In the genomic region with DNA sequence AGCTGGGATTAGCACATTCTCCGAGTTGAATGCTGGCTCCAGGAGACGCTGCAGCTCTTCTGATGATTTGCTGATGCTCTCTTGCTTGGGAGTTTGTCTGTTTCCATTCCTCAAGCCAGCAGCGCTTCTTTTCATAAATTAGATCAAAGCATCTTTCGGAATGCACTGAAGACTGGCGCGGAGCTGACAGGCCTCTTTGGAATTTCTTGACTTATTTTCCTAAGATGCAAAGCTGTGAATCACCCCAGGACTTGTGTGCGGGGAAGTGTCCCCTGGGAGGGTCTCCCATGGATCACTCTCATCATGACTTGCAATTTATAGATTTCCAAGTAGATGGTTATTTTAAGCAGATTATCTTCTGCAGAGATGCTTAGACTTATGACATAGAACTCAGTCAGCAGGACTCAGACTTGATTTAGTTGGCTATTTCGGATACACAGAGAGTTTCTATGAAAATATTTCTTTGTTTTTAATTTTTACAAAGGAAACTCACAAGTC, we compare ENCODE assay signal across 24 cellular contexts.
DNase-seq lines count a peak whose midpoint lies in the region; ATAC-seq, FAIRE-seq and TF ChIP-seq lines count a peak whose summit lies in the region.
"Had no signal": no experiment of that assay in that cellular context is flagged by ENCODE, and none has a peak within 500 bp of the region (broad histone marks: within the 10 kb centered on the region; RNA-seq: fewer than 3 reads in every experiment).

No MANE protein-coding gene starts in this region.

- no peak overlapping the region for H3K23ac ChIP-seq in IMR-90 (ENCODE audit: low read depth, low read length)
- no peak overlapping the region for H3K23ac ChIP-seq in H1 (ENCODE audit: insufficient read length)
- H3K23ac ChIP-seq in trophoblast cell (ENCODE audit: low read length) = no peak overlapping the region

- H3K36me3 Mint-ChIP-seq in HFFc6 (ENCODE audit: low read depth) = peaks cover 5% of the 10 kb centered on the region; the same call in 1 of the 2 replicates
- H3K36me3 Mint-ChIP-seq: CD4-positive, CD25-positive, alpha-beta regulatory T cell; CD8-positive, alpha-beta memory T cell had no signal

- H4K91ac ChIP-seq in IMR-90 (ENCODE audit: insufficient read depth, low read depth, low read length) (no peak overlapping the region), H1 (replicated peaks; ENCODE audit: insufficient read length, low read length) (no peak overlapping the region), trophoblast cell (ENCODE audit: low read depth, low read length) (no peak overlapping the region)

- H3K36me3 ChIP-seq in right atrium auricular region = no peaks in the 10 kb centered on the region
- H3K36me3 ChIP-seq in heart left ventricle = no peaks in the 10 kb centered on the region
- H3K36me3 ChIP-seq in IMR-90 (ENCODE audit: control insufficient read depth, insufficient read depth, low read length) = no peaks in the 10 kb centered on the region
- H3K36me3 ChIP-seq in H1 (ENCODE audit: control insufficient read depth in 2 of 4, insufficient read depth in 4 of 4, low read length in 3 of 4) = no peaks in the 10 kb centered on the region
- H3K36me3 ChIP-seq in trophoblast cell (ENCODE audit: control insufficient read depth in 1 of 2, insufficient read depth in 2 of 2, low read length in 2 of 2) = no peaks in the 10 kb centered on the region
- H3K36me3 ChIP-seq: BE2C had no signal

- H3K27me3 ChIP-seq in right atrium auricular region (no peaks in the 10 kb centered on the region), heart left ventricle (peaks cover 0 to 3% (median 0%) of the 10 kb centered on the region in 9 donors), IMR-90 (ENCODE audit: control insufficient read depth, insufficient read depth, low read length) (no peaks in the 10 kb centered on the region), H1 (replicated peaks in 1 of 4; ENCODE audit: control insufficient read depth in 3 of 4, extremely low read depth in 1 of 4, insufficient read depth in 3 of 4, low read length in 3 of 4) (no peaks in the 10 kb centered on the region), trophoblast cell (ENCODE audit: insufficient read depth, low read length) (peaks cover 2% of the 10 kb centered on the region)
- H3K27me3 ChIP-seq: BE2C had no signal

- H3K4me1 ChIP-seq in right atrium auricular region (no peaks in the 10 kb centered on the region), heart left ventricle (no peaks in the 10 kb centered on the region), IMR-90 (ENCODE audit: control insufficient read depth, insufficient read depth, low read length) (no peaks in the 10 kb centered on the region), H1 (replicated peaks in 1 of 4; ENCODE audit: control insufficient read depth in 3 of 4, insufficient read depth in 4 of 4, low read length in 3 of 4) (peaks cover 0 to 7% (median 1%) of the 10 kb centered on the region in 4 experiments; a peak in 3 of 7 replicates), trophoblast cell (ENCODE audit: control insufficient read depth in 1 of 2, insufficient read depth in 2 of 2, low read length in 2 of 2) (peaks cover 7% of the 10 kb centered on the region in 2 experiments)
- H3K4me1 ChIP-seq: BE2C had no signal

- H3K27ac ChIP-seq in right atrium auricular region (no peak overlapping the region), heart left ventricle (no peak overlapping the region), IMR-90 (ENCODE audit: insufficient read depth, low read length) (no peak overlapping the region), H1 (ENCODE audit: low read depth, low read length) (no peak overlapping the region), trophoblast cell (ENCODE audit: low read depth, low read length) (no peak overlapping the region)

- H2BK5ac ChIP-seq in IMR-90 (ENCODE audit: low read depth, low read length, poor library complexity, severe bottlenecking) = no peak overlapping the region
- no peak overlapping the region for H2BK5ac ChIP-seq in H1 (ENCODE audit: low read depth, low read length)
- H2BK5ac ChIP-seq in trophoblast cell (ENCODE audit: low read depth, low read length, poor library complexity) = no peak overlapping the region

- no peak overlapping the region for H2BK12ac ChIP-seq in H1 (ENCODE audit: low read depth, low read length)
- no peak overlapping the region for H2BK12ac ChIP-seq in trophoblast cell (ENCODE audit: low read length)

- no peak for ATAC-seq in heart left ventricle
- ATAC-seq in IMR-90 (ENCODE audit: low read depth) = no peak
- ATAC-seq: GM12878, GM23338, K562 had no signal

- H3K9me1 ChIP-seq in IMR-90 (ENCODE audit: insufficient read depth, low read length) = no peaks in the 10 kb centered on the region

- H3K79me2 ChIP-seq in H1 (ENCODE audit: control insufficient read depth in 1 of 2, insufficient read depth in 2 of 2, low read length in 2 of 2) (no peaks in the 10 kb centered on the region), trophoblast cell (ENCODE audit: control insufficient read depth, insufficient read depth, low read length, poor library complexity) (no peaks in the 10 kb centered on the region)

- peaks cover 49% of the 10 kb centered on the region for H3K9me3 Mint-ChIP-seq in HFFc6
- H3K9me3 Mint-ChIP-seq: H9 had no signal

- H3K18ac ChIP-seq in IMR-90 (ENCODE audit: low read depth, low read length) = no peak overlapping the region
- no peak overlapping the region for H3K18ac ChIP-seq in H1 (ENCODE audit: extremely low read depth, low read length)
- H3K18ac ChIP-seq in trophoblast cell (ENCODE audit: low read length) = no peak overlapping the region

- H2BK120ac ChIP-seq in IMR-90 (ENCODE audit: low read depth, low read length) = no peak overlapping the region
- H2BK120ac ChIP-seq in H1 (replicated peaks; ENCODE audit: low read depth, low read length) = no peak overlapping the region
- H2BK120ac ChIP-seq in trophoblast cell (ENCODE audit: insufficient read depth, low read length, poor library complexity) = no peak overlapping the region

- H3K4me1 Mint-ChIP-seq in HFFc6 (ENCODE audit: low read depth) = no peaks in the 10 kb centered on the region
- H3K4me1 Mint-ChIP-seq: CD4-positive, CD25-positive, alpha-beta regulatory T cell; CD8-positive, alpha-beta memory T cell had no signal

- H3K4me3 Mint-ChIP-seq in HFFc6 = no peak overlapping the region
- H3K4me3 Mint-ChIP-seq: CD4-positive, CD25-positive, alpha-beta regulatory T cell; CD8-positive, alpha-beta memory T cell; GM23338; H9 had no signal

- dilution Hi-C loops in IMR-90 (cut with HindIII; ENCODE audit: low sequenced_read_pairs, unreplicated experiment) = no loop called here

- H3K56ac ChIP-seq in IMR-90 (ENCODE audit: extremely low read depth, insufficient read depth, low read length) (no peak overlapping the region), H1 (replicated peaks; ENCODE audit: insufficient read length, low read depth, low read length) (no peak overlapping the region)

- H2AK9ac ChIP-seq in IMR-90 (replicated peaks; ENCODE audit: low read depth, low read length, poor library complexity) = no peak overlapping the region

- H3K27ac Mint-ChIP-seq in HFFc6 = no peak overlapping the region
- H3K27ac Mint-ChIP-seq: CD4-positive, CD25-positive, alpha-beta regulatory T cell; CD8-positive, alpha-beta memory T cell; GM23338; H9 had no signal

- BruUV-seq in IMR-90 (replicated peaks; lab: Mats Ljungman, UMichigan) = no TSS peak

- H3K4ac ChIP-seq in IMR-90 (ENCODE audit: low read depth, low read length) = no peak overlapping the region
- H3K4ac ChIP-seq in H1 (replicated peaks; ENCODE audit: insufficient read length, low read depth, low read length) = no peak overlapping the region
- no peak overlapping the region for H3K4ac ChIP-seq in trophoblast cell (ENCODE audit: low read depth, low read length)

- H4K20me1 ChIP-seq in IMR-90 (ENCODE audit: insufficient read depth, low read length) = no peaks in the 10 kb centered on the region
- H4K20me1 ChIP-seq in H1 (replicated peaks in 1 of 2; ENCODE audit: control insufficient read depth in 1 of 2, insufficient read depth in 2 of 2, low read length in 2 of 2) = no peaks in the 10 kb centered on the region

- TF ChIP-seq POLR2A in heart left ventricle (IDR thresholded peaks at IDR 0.05) (no peak), IMR-90 (IDR thresholded peaks at IDR 0.05; ENCODE audit: low read depth, low read length) (no peak), H1 (IDR thresholded peaks at IDR 0.05; ENCODE audit: control extremely low read depth in 1 of 2, low read depth in 2 of 2, low read length in 2 of 2) (no peak)

- H3K79me1 ChIP-seq in IMR-90 (ENCODE audit: low read depth in 1 of 2, low read length in 2 of 2) (no peaks in the 10 kb centered on the region), H1 (ENCODE audit: low read depth, low read length) (no peaks in the 10 kb centered on the region), trophoblast cell (ENCODE audit: low read length) (peaks cover 3% of the 10 kb centered on the region)

- DNase-seq in right atrium auricular region (ENCODE audit: low spot score) (peak; percentile 52), heart left ventricle (no peak), IMR-90 (no peak), H1 (ENCODE audit: low read depth in 1 of 2, low spot score in 2 of 2) (no peak), trophoblast cell (peak in 1 of 2 donors; percentile 42), NCI-H2107 (lab: John Stamatoyannopoulos, UW) (no peak), HFFc6 (no peak), amniotic stem cell (lab: John Stamatoyannopoulos, UW) (no peak)
- DNase-seq: 8988T; ACHN; BE2C; C1 segment of cervical spinal cord; CD4-positive, CD25-positive, alpha-beta regulatory T cell; CD8-positive, alpha-beta memory T cell; COR-L47; DMS 273 treated with DMSO at 0.1 percent for 48 hours; DMS53; DND-41; EL; H9 had no signal

- no peak overlapping the region for H2AK5ac ChIP-seq in IMR-90 (ENCODE audit: low read depth, low read length)
- H2AK5ac ChIP-seq in H1 (ENCODE audit: low read depth, low read length) = no peak overlapping the region
- H2AK5ac ChIP-seq in trophoblast cell (ENCODE audit: low read length) = no peak overlapping the region

- H3K9ac ChIP-seq in IMR-90 (ENCODE audit: low read depth, low read length) = no peak overlapping the region
- no peak overlapping the region for H3K9ac ChIP-seq in H1 (replicated peaks in 1 of 4; ENCODE audit: extremely low read depth in 1 of 4, low read depth in 3 of 4, low read length in 3 of 4)
- no peak overlapping the region for H3K9ac ChIP-seq in trophoblast cell (ENCODE audit: low read length)

- no peak for TF ChIP-seq CTCF in right atrium auricular region (IDR thresholded peaks at IDR 0.05)
- TF ChIP-seq CTCF in heart left ventricle (IDR thresholded peaks at IDR 0.05) = no peak
- no peak for TF ChIP-seq CTCF in IMR-90 (conservative IDR thresholded peaks at IDR 0.05; ENCODE audit: low read depth, low read length)
- TF ChIP-seq CTCF in H1 (IDR thresholded peaks at IDR 0.05; ENCODE audit: control extremely low read depth in 1 of 3, insufficient read depth in 1 of 3, low read depth in 1 of 3, low read length in 3 of 3) = no peak
- TF ChIP-seq CTCF in HFFc6 (IDR thresholded peaks at IDR 0.05) = no peak

- intact Hi-C loops in heart left ventricle (cut with DNase I) = no loop called here
- intact Hi-C loops in IMR-90 (cut with micrococcal nuclease) = no loop called here

- no peaks in the 10 kb centered on the region; the same call in 1 of the 2 replicates for H3K27me3 Mint-ChIP-seq in HFFc6 (ENCODE audit: insufficient read depth)
- H3K27me3 Mint-ChIP-seq: CD4-positive, CD25-positive, alpha-beta regulatory T cell had no signal

- no peak overlapping the region for H3K4me2 ChIP-seq in IMR-90 (ENCODE audit: low read depth, low read length)
- no peak overlapping the region for H3K4me2 ChIP-seq in H1 (ENCODE audit: insufficient read depth in 1 of 2, low read depth in 2 of 2, low read length in 2 of 2)
- no peak overlapping the region for H3K4me2 ChIP-seq in trophoblast cell (ENCODE audit: low read length)
- H3K4me2 ChIP-seq: GM23338 had no signal

- TF ChIP-seq RAD21 in IMR-90 (IDR thresholded peaks at IDR 0.05; ENCODE audit: low read length) = no peak
- TF ChIP-seq RAD21 in H1 (IDR thresholded peaks at IDR 0.05 in 1 of 2, conservative IDR thresholded peaks at IDR 0.05 in 1 of 2; ENCODE audit: low read depth in 2 of 2, low read length in 2 of 2) = 0 out of 4 replicates have a peak, but pooled peaks of 1 of the 2 experiments have one; percentile 11

- H3K14ac ChIP-seq in IMR-90 (replicated peaks; ENCODE audit: low read depth, low read length) (no peak overlapping the region), H1 (ENCODE audit: insufficient read length) (no peak overlapping the region), trophoblast cell (ENCODE audit: low read length) (peak overlapping the region; percentile 23)

- H4K8ac ChIP-seq in IMR-90 (ENCODE audit: low read depth in 2 of 2, low read length in 2 of 2) = no peak overlapping the region
- H4K8ac ChIP-seq in H1 (ENCODE audit: extremely low read depth, insufficient read depth, low read length) = no peak overlapping the region
- no peak overlapping the region for H4K8ac ChIP-seq in trophoblast cell (ENCODE audit: low read depth, low read length)

- H4K12ac ChIP-seq in trophoblast cell (ENCODE audit: low read depth, low read length) = no peak overlapping the region

- no peaks in the 10 kb centered on the region for H3K9me3 ChIP-seq in right atrium auricular region
- H3K9me3 ChIP-seq in heart left ventricle = peaks cover 0 to 3% (median 0%) of the 10 kb centered on the region in 12 donors
- H3K9me3 ChIP-seq in IMR-90 (ENCODE audit: control insufficient read depth, insufficient read depth, low read length) = peaks cover 27% of the 10 kb centered on the region
- H3K9me3 ChIP-seq in H1 (ENCODE audit: insufficient read depth in 2 of 2, low read depth in 1 of 2, low read length in 1 of 2) = no peaks in the 10 kb centered on the region
- H3K9me3 ChIP-seq in trophoblast cell (ENCODE audit: insufficient read depth, low read depth, low read length) = peaks cover 3% of the 10 kb centered on the region
- H3K9me3 ChIP-seq: BE2C had no signal

- TF ChIP-seq EP300 in H1 (IDR thresholded peaks at IDR 0.05; ENCODE audit: borderline replicate concordance in 1 of 2, low read depth in 2 of 2, low read length in 2 of 2) = no peak

- H2BK20ac ChIP-seq in IMR-90 (ENCODE audit: low read depth, low read length) (no peak overlapping the region), H1 (ENCODE audit: low read length) (no peak overlapping the region)

- CTCF ChIA-PET in IMR-90 (lab: Yijun Ruan, JAX) = no interaction called here
- CTCF ChIA-PET in H1 (lab: Charles Lee; ENCODE audit: partially characterized antibody) = interaction anchor here (0.6 kb wide), 1 partner anchor 988 kb away, joined by 3 read pairs; no protein-coding TSS in a partner anchor

- POLR2A ChIA-PET in IMR-90 (lab: Charles Lee; ENCODE audit: unreplicated experiment) = no interaction called here
- POLR2A ChIA-PET in H1 (lab: Charles Lee; ENCODE audit: partially characterized antibody) = no interaction called here

- H2AFZ ChIP-seq in IMR-90 (replicated peaks; ENCODE audit: low read length, poor library complexity) (no peak overlapping the region), H1 (ENCODE audit: low read length) (0 out of 2 replicates have a peak overlapping the region, but pooled peaks have one; percentile 88), trophoblast cell (ENCODE audit: insufficient read depth, low read length, poor library complexity) (no peak overlapping the region)
- H2AFZ ChIP-seq: GM23338 had no signal

- no peaks in the 10 kb centered on the region for H3K23me2 ChIP-seq in H1 (ENCODE audit: low read depth, low read length)

- in situ Hi-C loops in IMR-90 (cut with MboI; ENCODE audit: low sequenced_read_pairs) = no loop called here

- H3K4me3 ChIP-seq in right atrium auricular region = no peak overlapping the region
- H3K4me3 ChIP-seq in heart left ventricle = no peak overlapping the region
- no peak overlapping the region for H3K4me3 ChIP-seq in IMR-90 (ENCODE audit: insufficient read depth, low read depth, low read length)
- H3K4me3 ChIP-seq in H1 (ENCODE audit: extremely low read depth in 1 of 4, insufficient read depth in 2 of 4, low read depth in 3 of 4, low read length in 4 of 4) = no peak overlapping the region
- H3K4me3 ChIP-seq in trophoblast cell (ENCODE audit: low read depth, low read length) = no peak overlapping the region
- H3K4me3 ChIP-seq: GM12878, GM23338, K562 had no signal

- H4K5ac ChIP-seq in IMR-90 (ENCODE audit: low read depth, low read length) (no peak overlapping the region), H1 (ENCODE audit: insufficient read length, low read depth, low read length) (no peak overlapping the region)

- 62 to 73% (median 69%) methylated on average over 8 of the region's 8 CpGs for WGBS in heart left ventricle, 4 donors
- 54% methylated on average over 3 of the region's 8 CpGs; no CpG with 5 or more reads in 1 of the 2 experiments for WGBS in IMR-90 (ENCODE audit: extremely low coverage in 2 of 2, insufficient read length in 1 of 2), 2 experiments
- 71% methylated on average over 8 of the region's 8 CpGs; no CpG with 5 or more reads in 1 of the 2 experiments for WGBS in H1 (ENCODE audit: extremely low coverage in 1 of 2, insufficient coverage in 1 of 2, insufficient read length in 1 of 2, insufficient replicate concordance in 2 of 2, low coverage in 1 of 2, low lambda C conversion rate in 2 of 2, missing lambda C conversion rate in 1 of 2), 2 experiments
- WGBS in trophoblast cell (ENCODE audit: extremely low coverage, insufficient coverage, insufficient read length) = no CpG with 5 or more reads among the region's 8 CpGs

- FAIRE-seq in H1 (lab: Jason Lieb, UNC) = no peak
- FAIRE-seq: GM12878, GM19239, K562 had no signal

- H2BK15ac ChIP-seq in IMR-90 (ENCODE audit: low read depth, low read length) = no peak overlapping the region
- no peak overlapping the region for H2BK15ac ChIP-seq in H1 (ENCODE audit: low read length)
